Comparison of ENCODE assay signal across 40 cellular contexts in genomic region chr2:148984449-148984848, GRCh38. TPM values are rescaled to one million over a fixed set of nuclear protein-coding genes. Genes with fewer than 3 reads are reported as not detected.
"Had no signal": no experiment of that assay in that cellular context is flagged by ENCODE, and none has a peak within 500 bp of the region (broad histone marks: within the 10 kb centered on the region; RNA-seq: fewer than 3 reads in every experiment).

No MANE protein-coding gene starts in this region.

- H3K4me3 ChIP-seq: adrenal gland, body of pancreas, breast epithelium had no signal

- H3K4me3 Mint-ChIP-seq: activated CD4-positive, alpha-beta memory T cell treated with anti-CD3 and anti-CD28 coated beads for 36 hours; activated CD4-positive, alpha-beta T cell treated with anti-CD3 and anti-CD28 coated beads for 36 hours; activated CD4-positive, alpha-beta T cell treated with anti-CD3 and anti-CD28 coated beads, Interleukin-2, amount 10 ng/mL, durations not matched to agents 7 days and 5 days; activated CD8-positive, alpha-beta T cell treated with anti-CD3 and anti-CD28 coated beads for 36 hours; activated naive CD4-positive, alpha-beta T cell treated with anti-CD3 and anti-CD28 coated beads for 36 hours; activated naive CD8-positive, alpha-beta T cell treated with anti-CD3 and anti-CD28 coated beads for 36 hours; activated T-cell treated with anti-CD3 and anti-CD28 coated beads, Interleukin-2, amount 50 U/mL, for 4 hours; activated T-cell treated with anti-CD3 and anti-CD28 coated beads, Interleukin-2, amount 50 U/mL, for 72 hours; activated T-helper 1 cell treated with anti-CD3 and anti-CD28 coated beads, Interleukin-12 subunit alpha, Interleukin-12 subunit beta, Interleukin-2, Interleukin-4 antibody, amounts not matched to agents 30 ng/mL and 10 ng/mL and 1 ng/mL, durations not matched to agents 14 hours and 24 hours and 36 hours; activated T-helper 17 cell treated with anti-CD3 and anti-CD28 coated beads, Interleukin-2, amount 50 U/mL, for 72 hours; central memory CD8-positive, alpha-beta T cell; T-helper 1 cell treated with Interleukin-12 subunit alpha and Interleukin-12 subunit beta and Interleukin-4 antibody, amounts not matched to agents 30 μg/mL and 1 μg/mL, for 36 hours; T-helper 2 cell treated with Interferon-gamma antibody and Interleukin-4, amounts not matched to agents 5 μg/mL and 100 μg/mL, for 36 hours had no signal

- FAIRE-seq: astrocyte, TTC549 had no signal

- H3K36me3 ChIP-seq: adrenal gland, brain microvascular endothelial cell, breast epithelium had no signal

- H3K27me3 Mint-ChIP-seq: activated CD4-positive, alpha-beta memory T cell treated with anti-CD3 and anti-CD28 coated beads for 36 hours; activated CD4-positive, alpha-beta T cell treated with anti-CD3 and anti-CD28 coated beads for 36 hours; activated CD4-positive, alpha-beta T cell treated with anti-CD3 and anti-CD28 coated beads, Interleukin-2, amount 10 ng/mL, durations not matched to agents 7 days and 5 days; activated CD8-positive, alpha-beta T cell treated with anti-CD3 and anti-CD28 coated beads for 36 hours; activated naive CD8-positive, alpha-beta T cell treated with anti-CD3 and anti-CD28 coated beads for 36 hours; activated T-helper 17 cell treated with anti-CD3 and anti-CD28 coated beads, Interleukin-2, amount 50 U/mL, for 72 hours; central memory CD8-positive, alpha-beta T cell had no signal

- H3K9me3 ChIP-seq: adrenal gland, body of pancreas, breast epithelium had no signal

- H3K27ac Mint-ChIP-seq: activated CD4-positive, alpha-beta memory T cell treated with anti-CD3 and anti-CD28 coated beads for 36 hours; activated CD4-positive, alpha-beta T cell treated with anti-CD3 and anti-CD28 coated beads for 36 hours; activated CD4-positive, alpha-beta T cell treated with anti-CD3 and anti-CD28 coated beads, Interleukin-2, amount 10 ng/mL, durations not matched to agents 7 days and 5 days; activated CD8-positive, alpha-beta T cell treated with anti-CD3 and anti-CD28 coated beads for 36 hours; activated naive CD4-positive, alpha-beta T cell treated with anti-CD3 and anti-CD28 coated beads for 36 hours; activated naive CD4-positive, alpha-beta T cell treated with anti-CD3 and anti-CD28 coated beads, Interleukin-2, amount 50 U/mL, for 72 hours; activated naive CD8-positive, alpha-beta T cell treated with anti-CD3 and anti-CD28 coated beads for 36 hours; activated T-cell treated with anti-CD3 and anti-CD28 coated beads, Interleukin-2, amount 50 U/mL, for 72 hours; activated T-helper 1 cell treated with anti-CD3 and anti-CD28 coated beads, Interleukin-12 subunit alpha, Interleukin-12 subunit beta, Interleukin-2, Interleukin-4 antibody, amounts not matched to agents 30 ng/mL and 10 ng/mL and 1 ng/mL, durations not matched to agents 14 hours and 24 hours and 36 hours; activated T-helper 17 cell treated with anti-CD3 and anti-CD28 coated beads, Interleukin-2, amount 50 U/mL, for 72 hours; T-helper 1 cell treated with Interleukin-12 subunit alpha and Interleukin-12 subunit beta and Interleukin-4 antibody, amounts not matched to agents 30 μg/mL and 1 μg/mL, for 36 hours; T-helper 2 cell treated with Interferon-gamma antibody and Interleukin-4, amounts not matched to agents 5 μg/mL and 100 μg/mL, for 36 hours had no signal

- H3K9me3 Mint-ChIP-seq: activated CD4-positive, alpha-beta memory T cell treated with anti-CD3 and anti-CD28 coated beads for 36 hours; activated CD4-positive, alpha-beta T cell treated with anti-CD3 and anti-CD28 coated beads, Interleukin-2, amount 10 ng/mL, durations not matched to agents 7 days and 5 days; activated CD8-positive, alpha-beta T cell treated with anti-CD3 and anti-CD28 coated beads for 36 hours; activated naive CD4-positive, alpha-beta T cell treated with anti-CD3 and anti-CD28 coated beads for 36 hours; activated naive CD4-positive, alpha-beta T cell treated with anti-CD3 and anti-CD28 coated beads, Interleukin-2, amount 50 U/mL, for 72 hours; activated naive CD8-positive, alpha-beta T cell treated with anti-CD3 and anti-CD28 coated beads for 36 hours; activated T-cell treated with anti-CD3 and anti-CD28 coated beads, Interleukin-2, amount 50 U/mL, for 4 hours; activated T-cell treated with anti-CD3 and anti-CD28 coated beads, Interleukin-2, amount 50 U/mL, for 72 hours; activated T-helper 1 cell treated with anti-CD3 and anti-CD28 coated beads, Interleukin-12 subunit alpha, Interleukin-12 subunit beta, Interleukin-2, Interleukin-4 antibody, amounts not matched to agents 30 ng/mL and 10 ng/mL and 1 ng/mL, durations not matched to agents 14 hours and 24 hours and 36 hours; activated T-helper 17 cell treated with anti-CD3 and anti-CD28 coated beads, Interleukin-2, amount 50 U/mL, for 72 hours; central memory CD8-positive, alpha-beta T cell; T-helper 1 cell treated with Interleukin-12 subunit alpha and Interleukin-12 subunit beta and Interleukin-4 antibody, amounts not matched to agents 30 μg/mL and 1 μg/mL, for 36 hours; T-helper 2 cell treated with Interferon-gamma antibody and Interleukin-4, amounts not matched to agents 5 μg/mL and 100 μg/mL, for 36 hours had no signal

- H3K27ac ChIP-seq: adrenal gland, body of pancreas, brain microvascular endothelial cell, breast epithelium, VCaP had no signal

- ATAC-seq: activated CD4-positive, alpha-beta T cell treated with anti-CD3 and anti-CD28 coated beads for 36 hours; activated CD4-positive, CD25-positive, alpha-beta regulatory T cell treated with anti-CD3 and anti-CD28 coated beads, Interleukin-2, amount 50 U/mL, for 24 hours; activated CD8-positive, alpha-beta T cell treated with anti-CD3 and anti-CD28 coated beads for 36 hours; activated naive CD4-positive, alpha-beta T cell treated with anti-CD3 and anti-CD28 coated beads, Interleukin-2, amount 50 U/mL, for 72 hours; activated T-cell treated with anti-CD3 and anti-CD28 coated beads, Interleukin-2, amount 50 U/mL, for 4 hours; activated T-cell treated with anti-CD3 and anti-CD28 coated beads, Interleukin-2, amount 50 U/mL, for 72 hours; activated T-helper 17 cell treated with anti-CD3 and anti-CD28 coated beads, Interleukin-2, amount 50 U/mL, for 72 hours; body of pancreas had no signal

- H3K4me1 Mint-ChIP-seq: activated CD4-positive, alpha-beta T cell treated with anti-CD3 and anti-CD28 coated beads for 36 hours; activated CD4-positive, alpha-beta T cell treated with anti-CD3 and anti-CD28 coated beads, Interleukin-2, amount 10 ng/mL, durations not matched to agents 7 days and 5 days; activated naive CD8-positive, alpha-beta T cell treated with anti-CD3 and anti-CD28 coated beads for 36 hours; activated T-helper 17 cell treated with anti-CD3 and anti-CD28 coated beads, Interleukin-2, amount 50 U/mL, for 72 hours; central memory CD8-positive, alpha-beta T cell had no signal

- DNase-seq: activated CD4-positive, alpha-beta memory T cell treated with anti-CD3 and anti-CD28 coated beads for 36 hours; activated CD4-positive, alpha-beta T cell treated with anti-CD3 and anti-CD28 coated beads for 1 hour; activated CD4-positive, alpha-beta T cell treated with anti-CD3 and anti-CD28 coated beads for 36 hours; activated CD4-positive, alpha-beta T cell treated with anti-CD3 and anti-CD28 coated beads for 48 hours; activated CD4-positive, alpha-beta T cell treated with anti-CD3 and anti-CD28 coated beads, Interleukin-2, amount 10 ng/mL, durations not matched to agents 7 days and 5 days; activated CD4-positive, CD25-positive, alpha-beta regulatory T cell; activated CD8-positive, alpha-beta memory T cell treated with anti-CD3 and anti-CD28 coated beads, Interleukin-2, amount 50 U/mL, for 4 hours; activated CD8-positive, alpha-beta T cell treated with anti-CD3 and anti-CD28 coated beads for 36 hours; activated effector memory CD4-positive, alpha-beta T cell treated with anti-CD3 and anti-CD28 coated beads, Interleukin-2, amount 50 U/mL, for 16 hours; activated gamma-delta T cell treated with Interleukin-2 at 50 U/mL for 16 hours; activated naive CD4-positive, alpha-beta T cell; activated naive CD4-positive, alpha-beta T cell treated with anti-CD3 and anti-CD28 coated beads for 36 hours; activated naive CD4-positive, alpha-beta T cell treated with anti-CD3 and anti-CD28 coated beads, Interleukin-2, amount 50 U/mL, for 16 hours; activated naive CD8-positive, alpha-beta T cell treated with anti-CD3 and anti-CD28 coated beads for 36 hours; activated T-cell treated with anti-CD3 and anti-CD28 coated beads for 4 hours; activated T-cell treated with anti-CD3 and anti-CD28 coated beads, Interleukin-2, amount 50 U/mL, for 1 hour; activated T-cell treated with anti-CD3 and anti-CD28 coated beads, Interleukin-2, amount 50 U/mL, for 4 hours; activated T-cell treated with anti-CD3 and anti-CD28 coated beads, Interleukin-2, amount 50 U/mL, for 72 hours; adrenal gland; amniotic stem cell; aorta; body of pancreas; brain microvascular endothelial cell; caudate nucleus; cerebellar nuclear complex; T-helper 1 cell; T-helper 2 cell; T-helper 9 cell had no signal

- H3K4me1 ChIP-seq: adrenal gland, body of pancreas, breast epithelium had no signal

- H3K27me3 ChIP-seq: adrenal gland, body of pancreas, brain microvascular endothelial cell, breast epithelium had no signal

RNA-seq across cellular contexts. Expression of gene LYPD6B, which starts 54.0 kb away (rescaled TPM):
- total RNA-seq: activated CD4-positive, alpha-beta memory T cell treated with anti-CD3 and anti-CD28 coated beads for 36 hours; activated CD4-positive, alpha-beta T cell treated with anti-CD3 and anti-CD28 coated beads for 36 hours; activated CD4-positive, alpha-beta T cell treated with anti-CD3 and anti-CD28 coated beads, Interleukin-2, amount 10 ng/mL, durations not matched to agents 7 days and 5 days; activated CD8-positive, alpha-beta memory T cell treated with anti-CD3 and anti-CD28 coated beads for 36 hours; activated CD8-positive, alpha-beta T cell treated with anti-CD3 and anti-CD28 coated beads for 36 hours; activated naive CD4-positive, alpha-beta T cell treated with anti-CD3 and anti-CD28 coated beads for 36 hours; activated naive CD4-positive, alpha-beta T cell treated with anti-CD3 and anti-CD28 coated beads, Interleukin-2, amount 50 U/mL, for 72 hours; activated naive CD8-positive, alpha-beta T cell treated with anti-CD3 and anti-CD28 coated beads for 36 hours; activated T-cell treated with anti-CD3 and anti-CD28 coated beads, Interleukin-2, amount 50 U/mL, for 4 hours; activated T-cell treated with anti-CD3 and anti-CD28 coated beads, Interleukin-2, amount 50 U/mL, for 72 hours; activated T-helper 1 cell treated with anti-CD3 and anti-CD28 coated beads, Interleukin-12 subunit alpha, Interleukin-12 subunit beta, Interleukin-2, Interleukin-4 antibody, amounts not matched to agents 30 ng/mL and 10 ng/mL and 1 ng/mL, durations not matched to agents 14 hours and 24 hours and 36 hours; activated T-helper 17 cell treated with anti-CD3 and anti-CD28 coated beads, Interleukin-2, amount 50 U/mL, for 72 hours; aorta had no signal
